8 cellular contexts compared by ENCODE assay signal in the genomic region with DNA sequence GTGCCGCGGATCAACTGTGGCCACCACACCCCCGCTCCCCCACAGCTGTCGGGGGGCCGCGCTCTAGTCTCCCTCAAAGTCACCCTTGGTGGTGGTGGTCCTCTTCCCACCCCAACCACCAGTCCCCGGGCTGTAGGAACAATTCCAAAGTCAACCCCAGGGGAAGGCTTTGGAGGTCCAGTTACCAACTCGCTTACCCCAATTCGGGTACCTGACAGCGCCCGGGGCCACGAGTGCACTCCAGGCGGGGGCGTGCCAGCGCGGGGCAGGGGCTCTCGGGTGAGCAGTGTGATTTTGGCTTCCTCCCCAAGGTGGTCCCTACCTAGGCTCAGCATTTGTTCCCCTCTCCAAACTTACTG.
DNase-seq lines count a peak whose midpoint lies in the region; ATAC-seq and TF ChIP-seq lines count a peak whose summit lies in the region.

No MANE protein-coding gene starts in this region.

- H3K4me3 Mint-ChIP-seq in stimulated activated memory B cell treated with anti-CD40 and anti-IgM and Interleukin-4, amounts not matched to agents 10 μg/mL and 1 μg/mL and 100 μg/mL, for 72 hours: peak overlapping the region; percentile 80

- H3K9me3 ChIP-seq in MM.1S (replicated peaks; ENCODE audit: insufficient read depth, low read length): no peaks in the 10 kb centered on the region

- peaks cover 30% of the 10 kb centered on the region for H3K79me2 ChIP-seq in MM.1S (ENCODE audit: low read length)

- DNase-seq in D341Med (ENCODE audit: low spot score): peak; percentile 33
- no peak for DNase-seq in MM.1S
- peak; percentile 51 for DNase-seq in activated naive CD4-positive, alpha-beta T cell treated with Interleukin-2 at 50 U/mL for 16 hours
- no peak for DNase-seq in NCI-H2171 treated with DMSO at 0.1 percent for 48 hours (lab: John Stamatoyannopoulos, UW)
- no peak for DNase-seq in HK-2 (ENCODE audit: unreplicated experiment)
- DNase-seq in NCI-H187 (lab: John Stamatoyannopoulos, UW): no peak

- peak overlapping the region; percentile 18; the same call in 1 of the 2 replicates for H3K9ac ChIP-seq in MM.1S (ENCODE audit: low read length)

- H3K9me2 ChIP-seq in MM.1S (replicated peaks; ENCODE audit: insufficient read depth, low read length): no peaks in the 10 kb centered on the region

- H3K27ac Mint-ChIP-seq in stimulated activated memory B cell treated with anti-CD40 and anti-IgM and Interleukin-4, amounts not matched to agents 10 μg/mL and 1 μg/mL and 100 μg/mL, for 72 hours: peak overlapping the region; percentile 56

- H3K36me3 Mint-ChIP-seq in stimulated activated memory B cell treated with anti-CD40 and anti-IgM and Interleukin-4, amounts not matched to agents 10 μg/mL and 1 μg/mL and 100 μg/mL, for 72 hours: no peaks in the 10 kb centered on the region

- H4K20me1 ChIP-seq in MM.1S (ENCODE audit: insufficient read depth, low read length): no peaks in the 10 kb centered on the region

- H3K9me3 Mint-ChIP-seq in stimulated activated memory B cell treated with anti-CD40 and anti-IgM and Interleukin-4, amounts not matched to agents 10 μg/mL and 1 μg/mL and 100 μg/mL, for 72 hours: no peaks in the 10 kb centered on the region

- no peaks in the 10 kb centered on the region for H3K27me3 ChIP-seq in MM.1S (replicated peaks; ENCODE audit: insufficient read depth, low read length)

- H3F3A ChIP-seq in MM.1S (ENCODE audit: insufficient read depth, low read length): peaks cover 7% of the 10 kb centered on the region; the same call in 1 of the 2 replicates

- H3K4me1 Mint-ChIP-seq in stimulated activated memory B cell treated with anti-CD40 and anti-IgM and Interleukin-4, amounts not matched to agents 10 μg/mL and 1 μg/mL and 100 μg/mL, for 72 hours: peaks cover 23% of the 10 kb centered on the region

- H2AFZ ChIP-seq in MM.1S (ENCODE audit: low read length): peak overlapping the region; percentile 77; the same call in 1 of the 2 replicates

- ATAC-seq in stimulated activated memory B cell treated with anti-CD40 and anti-IgM and Interleukin-4, amounts not matched to agents 10 μg/mL and 1 μg/mL and 100 μg/mL, for 72 hours: peak; percentile 24

- peaks cover 25% of the 10 kb centered on the region for H3K27me3 Mint-ChIP-seq in stimulated activated memory B cell treated with anti-CD40 and anti-IgM and Interleukin-4, amounts not matched to agents 10 μg/mL and 1 μg/mL and 100 μg/mL, for 72 hours

- peak overlapping the region; percentile 98 for H3K4me2 ChIP-seq in MM.1S (ENCODE audit: low read depth, low read length)

- H3K4me3 ChIP-seq in MM.1S (ENCODE audit: low read length): peak overlapping the region; percentile 67
- peak overlapping the region; percentile 70 for H3K4me3 ChIP-seq in iPS-11a (ENCODE audit: low read depth, low read length)

- no peaks in the 10 kb centered on the region for H3K36me3 ChIP-seq in MM.1S (replicated peaks; ENCODE audit: insufficient read depth, low read length)

- no peak; the same call in 1 of the 2 replicates for TF ChIP-seq CTCF in MM.1S (IDR thresholded peaks at IDR 0.05; ENCODE audit: low read length)

- H3K27ac ChIP-seq in MM.1S (ENCODE audit: low read length): no peak overlapping the region

- peaks cover 6% of the 10 kb centered on the region; the same call in 1 of the 2 replicates for H3K4me1 ChIP-seq in MM.1S (ENCODE audit: low read length)

Comparison
In these comparisons a context has a peak if more than half of its experiments do, and no peak if none do; other contexts are left out.
1. DNase-seq: peak in D341Med (single experiment) and activated naive CD4-positive, alpha-beta T cell treated with Interleukin-2 at 50 U/mL for 16 hours (single experiment); none in MM.1S (single experiment), NCI-H2171 treated with DMSO at 0.1 percent for 48 hours (single experiment), HK-2 (single experiment) and NCI-H187 (0 of 2).